18 cellular contexts compared by ENCODE assay signal in genomic region chr18:26714739-26715138, GRCh38.
DNase-seq lines count a peak whose midpoint lies in the region; ATAC-seq lines count a peak whose summit lies in the region.
"Had no signal": no experiment of that assay in that cellular context is flagged by ENCODE, and none has a peak within 500 bp of the region (broad histone marks: within the 10 kb centered on the region; RNA-seq: fewer than 3 reads in every experiment).

No MANE protein-coding gene starts in this region.

- H3K9me3 Mint-ChIP-seq in activated naive CD4-positive, alpha-beta T cell treated with anti-CD3 and anti-CD28 coated beads for 36 hours = no peaks in the 10 kb centered on the region
- H3K9me3 Mint-ChIP-seq in activated T-helper 1 cell treated with anti-CD3 and anti-CD28 coated beads, Interleukin-12 subunit alpha, Interleukin-12 subunit beta, Interleukin-2, Interleukin-4 antibody, amounts not matched to agents 30 ng/mL and 10 ng/mL and 1 ng/mL, durations not matched to agents 14 hours and 24 hours and 36 hours = peaks cover 4% of the 10 kb centered on the region
- no peaks in the 10 kb centered on the region for H3K9me3 Mint-ChIP-seq in natural killer cell treated with Interleukin-12 subunit alpha and Interleukin-12 subunit beta and Interleukin-15 and Interleukin-18, amount 100 ng/mL, for 72 hours
- H3K9me3 Mint-ChIP-seq: CD4-positive, alpha-beta T cell had no signal

- CTCF ChIA-PET in activated naive CD4-positive, alpha-beta T cell treated with anti-CD3 and anti-CD28 coated beads for 36 hours (lab: Charles Lee) = no interaction called here

- H3K4me1 Mint-ChIP-seq in activated naive CD4-positive, alpha-beta T cell treated with anti-CD3 and anti-CD28 coated beads for 36 hours (ENCODE audit: low read depth) = no peaks in the 10 kb centered on the region
- peaks cover 25% of the 10 kb centered on the region for H3K4me1 Mint-ChIP-seq in activated T-helper 1 cell treated with anti-CD3 and anti-CD28 coated beads, Interleukin-12 subunit alpha, Interleukin-12 subunit beta, Interleukin-2, Interleukin-4 antibody, amounts not matched to agents 30 ng/mL and 10 ng/mL and 1 ng/mL, durations not matched to agents 14 hours and 24 hours and 36 hours (ENCODE audit: low read depth)
- peaks cover 4 to 11% of the 10 kb centered on the region in 2 donors for H3K4me1 Mint-ChIP-seq in natural killer cell treated with Interleukin-12 subunit alpha and Interleukin-12 subunit beta and Interleukin-15 and Interleukin-18, amount 100 ng/mL, for 72 hours (ENCODE audit: low read depth in 2 of 2)
- H3K4me1 Mint-ChIP-seq: B cell, IgD-negative memory B cell had no signal

- H3K27ac Mint-ChIP-seq in activated naive CD4-positive, alpha-beta T cell treated with anti-CD3 and anti-CD28 coated beads for 36 hours = no peak overlapping the region
- no peak overlapping the region for H3K27ac Mint-ChIP-seq in activated T-helper 1 cell treated with anti-CD3 and anti-CD28 coated beads, Interleukin-12 subunit alpha, Interleukin-12 subunit beta, Interleukin-2, Interleukin-4 antibody, amounts not matched to agents 30 ng/mL and 10 ng/mL and 1 ng/mL, durations not matched to agents 14 hours and 24 hours and 36 hours
- H3K27ac Mint-ChIP-seq in natural killer cell treated with Interleukin-12 subunit alpha and Interleukin-12 subunit beta and Interleukin-15 and Interleukin-18, amount 100 ng/mL, for 72 hours = no peak overlapping the region
- H3K27ac Mint-ChIP-seq: B cell; CD4-positive, alpha-beta T cell; IgD-negative memory B cell had no signal

- peaks cover 5% of the 10 kb centered on the region for H3K27me3 Mint-ChIP-seq in activated naive CD4-positive, alpha-beta T cell treated with anti-CD3 and anti-CD28 coated beads for 36 hours (ENCODE audit: low read depth)
- H3K27me3 Mint-ChIP-seq in activated T-helper 1 cell treated with anti-CD3 and anti-CD28 coated beads, Interleukin-12 subunit alpha, Interleukin-12 subunit beta, Interleukin-2, Interleukin-4 antibody, amounts not matched to agents 30 ng/mL and 10 ng/mL and 1 ng/mL, durations not matched to agents 14 hours and 24 hours and 36 hours (ENCODE audit: insufficient read depth) = peaks cover 2% of the 10 kb centered on the region
- H3K27me3 Mint-ChIP-seq in natural killer cell treated with Interleukin-12 subunit alpha and Interleukin-12 subunit beta and Interleukin-15 and Interleukin-18, amount 100 ng/mL, for 72 hours = peaks cover 11 to 19% of the 10 kb centered on the region in 2 donors

- intact Hi-C loops in activated naive CD4-positive, alpha-beta T cell treated with anti-CD3 and anti-CD28 coated beads for 36 hours (cut with micrococcal nuclease) = no loop called here
- intact Hi-C loops in activated T-helper 1 cell treated with anti-CD3 and anti-CD28 coated beads, Interleukin-12 subunit alpha, Interleukin-12 subunit beta, Interleukin-2, Interleukin-4 antibody, amounts not matched to agents 30 ng/mL and 10 ng/mL and 1 ng/mL, durations not matched to agents 14 hours and 24 hours and 36 hours (cut with micrococcal nuclease) = loop anchor here (5.0 kb wide), 2 partner anchors 167 to 663 kb away; partner anchors contain the start of gene KCTD1

- ATAC-seq in natural killer cell treated with Interleukin-12 subunit alpha and Interleukin-12 subunit beta and Interleukin-15 and Interleukin-18, amount 100 ng/mL, for 72 hours = peak; percentile 51 to 67
- ATAC-seq in GM21526 (IDR thresholded peaks at IDR 0.05; ENCODE audit: low FRiP score, unreplicated experiment) (no peak), HG03520 (IDR thresholded peaks at IDR 0.05; ENCODE audit: unreplicated experiment) (no peak)

- peak; percentile 4 for DNase-seq in activated naive CD4-positive, alpha-beta T cell treated with anti-CD3 and anti-CD28 coated beads for 36 hours
- no peak for DNase-seq in activated naive CD4-positive, alpha-beta T cell (lab: John Stamatoyannopoulos, UW)
- DNase-seq in MV-4-11 (lab: John Stamatoyannopoulos, UW) = peak; percentile 25
- peak; percentile 5 for DNase-seq in activated T-helper 1 cell treated with anti-CD3 and anti-CD28 coated beads, Interleukin-12 subunit alpha, Interleukin-12 subunit beta, Interleukin-2, Interleukin-4 antibody, amounts not matched to agents 30 ng/mL and 10 ng/mL and 1 ng/mL, durations not matched to agents 14 hours and 24 hours and 36 hours (ENCODE audit: low spot score)
- DNase-seq in natural killer cell treated with Interleukin-12 subunit alpha and Interleukin-12 subunit beta and Interleukin-15 and Interleukin-18, amount 100 ng/mL, for 72 hours (ENCODE audit: low spot score) = no peak
- no peak for DNase-seq in NCI-H2227 (lab: John Stamatoyannopoulos, UW; ENCODE audit: unreplicated experiment)
- DNase-seq: CD4-positive, alpha-beta T cell; NCI-H1092 treated with DMSO at 0.1 percent for 48 hours; NCI-H1694; NCI-H2227 treated with DMSO at 0.1 percent for 48 hours; NCI-H526; NK-92 treated with Interleukin-12 subunit alpha and Interleukin-12 subunit beta, amount 100 ng/mL, for 24 hours; RPMI8226; SIG-M5 had no signal

- no peaks in the 10 kb centered on the region for H3K36me3 Mint-ChIP-seq in activated naive CD4-positive, alpha-beta T cell treated with anti-CD3 and anti-CD28 coated beads for 36 hours (ENCODE audit: low read depth)
- H3K36me3 Mint-ChIP-seq in activated T-helper 1 cell treated with anti-CD3 and anti-CD28 coated beads, Interleukin-12 subunit alpha, Interleukin-12 subunit beta, Interleukin-2, Interleukin-4 antibody, amounts not matched to agents 30 ng/mL and 10 ng/mL and 1 ng/mL, durations not matched to agents 14 hours and 24 hours and 36 hours (ENCODE audit: low read depth) = no peaks in the 10 kb centered on the region
- H3K36me3 Mint-ChIP-seq in natural killer cell treated with Interleukin-12 subunit alpha and Interleukin-12 subunit beta and Interleukin-15 and Interleukin-18, amount 100 ng/mL, for 72 hours = no peaks in the 10 kb centered on the region
- H3K36me3 Mint-ChIP-seq: IgD-negative memory B cell had no signal

- no peak overlapping the region for H3K4me3 Mint-ChIP-seq in activated naive CD4-positive, alpha-beta T cell treated with anti-CD3 and anti-CD28 coated beads for 36 hours
- no peak overlapping the region for H3K4me3 Mint-ChIP-seq in activated T-helper 1 cell treated with anti-CD3 and anti-CD28 coated beads, Interleukin-12 subunit alpha, Interleukin-12 subunit beta, Interleukin-2, Interleukin-4 antibody, amounts not matched to agents 30 ng/mL and 10 ng/mL and 1 ng/mL, durations not matched to agents 14 hours and 24 hours and 36 hours
- no peak overlapping the region for H3K4me3 Mint-ChIP-seq in natural killer cell treated with Interleukin-12 subunit alpha and Interleukin-12 subunit beta and Interleukin-15 and Interleukin-18, amount 100 ng/mL, for 72 hours
- H3K4me3 Mint-ChIP-seq: B cell; CD4-positive, alpha-beta T cell; IgD-negative memory B cell had no signal

Comparison
In these comparisons a context has a peak if more than half of its experiments do, and no peak if none do; other contexts are left out.
1. DNase-seq: peak in activated naive CD4-positive, alpha-beta T cell treated with anti-CD3 and anti-CD28 coated beads for 36 hours (single experiment), MV-4-11 (single experiment) and activated T-helper 1 cell treated with anti-CD3 and anti-CD28 coated beads, Interleukin-12 subunit alpha, Interleukin-12 subunit beta, Interleukin-2, Interleukin-4 antibody, amounts not matched to agents 30 ng/mL and 10 ng/mL and 1 ng/mL, durations not matched to agents 14 hours and 24 hours and 36 hours (single experiment); none in activated naive CD4-positive, alpha-beta T cell (0 of 4), natural killer cell treated with Interleukin-12 subunit alpha and Interleukin-12 subunit beta and Interleukin-15 and Interleukin-18, amount 100 ng/mL, for 72 hours (single experiment) and NCI-H2227 (single experiment).
2. ATAC-seq: peak in natural killer cell treated with Interleukin-12 subunit alpha and Interleukin-12 subunit beta and Interleukin-15 and Interleukin-18, amount 100 ng/mL, for 72 hours (2 of 2); none in GM21526 (single experiment) and HG03520 (single experiment).